Comparison of ENCODE assay signal across 8 cellular contexts in the genomic region with DNA sequence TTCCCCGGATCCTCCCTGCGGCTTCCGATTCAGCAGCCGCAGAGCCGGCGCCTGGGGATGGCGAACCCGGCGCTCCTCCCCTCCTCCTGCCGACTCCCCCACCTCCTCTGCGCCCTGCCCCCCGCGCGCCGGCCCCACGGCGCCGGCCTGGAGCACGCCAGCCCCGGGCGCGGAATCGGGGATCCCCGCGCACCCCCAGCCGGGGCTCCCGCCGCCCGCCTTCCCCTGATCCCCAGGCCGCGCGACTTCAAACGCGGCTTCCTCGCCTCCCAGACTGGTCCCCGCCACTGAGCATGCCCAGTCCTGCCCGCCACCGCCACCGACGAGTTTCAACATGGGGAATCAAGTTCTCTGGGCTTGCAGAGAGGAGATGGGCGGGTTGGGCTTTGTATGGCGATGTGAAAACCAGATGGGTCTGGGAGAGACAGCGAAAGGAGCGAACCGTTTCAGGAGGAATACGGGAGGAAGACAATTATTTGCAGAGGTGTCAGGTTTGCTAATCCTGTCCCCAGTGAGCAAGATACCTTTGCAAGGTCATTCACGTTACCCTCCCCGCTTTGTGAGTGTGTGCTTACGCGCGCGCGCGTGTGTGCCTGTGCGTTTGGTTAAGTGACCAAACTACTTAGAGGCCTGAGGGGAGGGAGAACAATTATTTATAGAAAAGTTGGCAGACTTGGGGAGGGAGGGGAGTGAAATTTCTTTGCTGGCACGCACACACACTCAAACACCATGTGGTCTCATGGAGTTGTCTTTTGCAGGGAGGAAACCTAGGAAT. TPM values are rescaled to one million over a fixed set of nuclear protein-coding genes. Genes with fewer than 3 reads are reported as not detected.
DNase-seq lines count a peak whose midpoint lies in the region; ATAC-seq, FAIRE-seq and TF ChIP-seq lines count a peak whose summit lies in the region.

PANK1 (minus strand) TSS at position 276 of the 775 bp plus-strand sequence. CDS start 351 bp downstream, outside the sequence.

- DNase-seq in GM12865 (ENCODE audit: low read depth) (peak; percentile 87), HFFc6 (peak; percentile 73), NB4 (ENCODE audit: low read depth) (peak; percentile 90), T follicular helper cell (ENCODE audit: low read depth) (peak; percentile 59), amniotic epithelial cell (ENCODE audit: low read depth) (peak; percentile 73), left cardiac atrium (peak; percentile 81), progenitor cell of endocrine pancreas (ENCODE audit: low spot score, unreplicated experiment) (peak; percentile 55), urothelium cell line (ENCODE audit: low spot score) (peak; percentile 71)

- H3K27ac Mint-ChIP-seq in HFFc6 (peak within 1 kb of the TSS; percentile 79), progenitor cell of endocrine pancreas (peak within 1 kb of the TSS; percentile 98)

- no peaks in the 10 kb centered on the region for H3K36me3 Mint-ChIP-seq in HFFc6 (ENCODE audit: low read depth)
- H3K36me3 Mint-ChIP-seq in progenitor cell of endocrine pancreas (ENCODE audit: insufficient read depth): peaks cover 2% of the 10 kb centered on the region

- H3K27me3 Mint-ChIP-seq in HFFc6 (ENCODE audit: insufficient read depth): peaks cover 3% of the 10 kb centered on the region
- H3K27me3 Mint-ChIP-seq in progenitor cell of endocrine pancreas: no peaks in the 10 kb centered on the region

- peaks cover 6% of the 10 kb centered on the region; the same call in 1 of the 2 replicates for H3K9me3 Mint-ChIP-seq in HFFc6
- no peaks in the 10 kb centered on the region for H3K9me3 Mint-ChIP-seq in progenitor cell of endocrine pancreas (ENCODE audit: low read depth)

- H3K4me3 Mint-ChIP-seq in HFFc6 (no peak within 1 kb of the TSS; the same call in 1 of the 2 replicates), progenitor cell of endocrine pancreas (ENCODE audit: low read depth) (no peak within 1 kb of the TSS)

- intact Hi-C loops in left cardiac atrium (cut with DNase I): loop anchor here in 1 of 2 donors (5.0 kb wide), 1 partner anchor 53 kb away; no protein-coding TSS in a partner anchor

- peak; percentile 48 for FAIRE-seq in urothelium cell line (lab: Jason Lieb, UNC)

- ATAC-seq in left cardiac atrium: peak; percentile 65 to 76

- TF ChIP-seq POLR2A in NB4 (IDR thresholded peaks at IDR 0.05; ENCODE audit: extremely low read depth, insufficient read length): peak; percentile 67

- peak within 1 kb of the TSS; percentile 75 for H3K4me3 ChIP-seq in GM12865 (ENCODE audit: low read depth, low read length)
- peak within 1 kb of the TSS; percentile 83 for H3K4me3 ChIP-seq in NB4 (ENCODE audit: low read depth, low read length)

- TF ChIP-seq CTCF in GM12865 (IDR thresholded peaks at IDR 0.05; ENCODE audit: insufficient read depth, low read depth, low read length, missing control alignments): no peak
- TF ChIP-seq CTCF in HFFc6 (IDR thresholded peaks at IDR 0.05): no peak
- no peak for TF ChIP-seq CTCF in NB4 (IDR thresholded peaks at IDR 0.05; ENCODE audit: low read depth, low read length)
- no peak for TF ChIP-seq CTCF in progenitor cell of endocrine pancreas (IDR thresholded peaks at IDR 0.05; ENCODE audit: unreplicated experiment)

- H3K4me1 Mint-ChIP-seq in HFFc6 (ENCODE audit: low read depth) (peaks cover 10% of the 10 kb centered on the region), progenitor cell of endocrine pancreas (ENCODE audit: low read depth) (peaks cover 30% of the 10 kb centered on the region)

RNA-seq across cellular contexts. Expression of gene PANK1, which starts in this region (rescaled TPM):
- total RNA-seq in HFFc6 (2021; fragmentation: NEBNext Ultra II Directional; extraction: Animal tissue kit (Norgen Biotek cat#: 25700)): 1 to 10 TPM; 3.8 to 4.7 (median 4.3) TPM
- 10 to 100 TPM in 1 of 2 donors, 1 to 10 TPM in 1; 7.6 to 11.1 TPM for total RNA-seq in left cardiac atrium
- total RNA-seq in progenitor cell of endocrine pancreas: 34.5 and 38.0 TPM in 2 replicates

Comparison
In these comparisons a context has a peak if more than half of its experiments do, and no peak if none do; other contexts are left out.
1. Peak in every context shown above with its lines: DNase-seq, ATAC-seq and H3K4me3 ChIP-seq.